8 cellular contexts compared by ENCODE assay signal in genomic region chr4:48016141-48017107, GRCh38. TPM values are rescaled to one million over a fixed set of nuclear protein-coding genes. Genes with fewer than 3 reads are reported as not detected.
DNase-seq lines count a peak whose midpoint lies in the region; ATAC-seq, FAIRE-seq and TF ChIP-seq lines count a peak whose summit lies in the region.

TSS of gene CNGA1 (minus strand) at chr4:48016681. CDS start at chr4:47952689, 63,992 bp downstream.
TSS of gene NIPAL1 (plus strand) at chr4:48016772. CDS start at chr4:48016840, 68 bp downstream.

- no peaks in the 10 kb centered on the region for H3K79me2 ChIP-seq in ACC112 (ENCODE audit: control insufficient read depth, insufficient read depth, low read length, unreplicated experiment)
- peaks cover 34% of the 10 kb centered on the region for H3K79me2 ChIP-seq in keratinocyte (ENCODE audit: control insufficient read depth, insufficient read depth, low read length)

- peak within 1 kb of the TSS; percentile 99 for H3K9ac ChIP-seq in keratinocyte (ENCODE audit: control insufficient read depth, extremely low read depth, insufficient read depth, low read length)

- H2AFZ ChIP-seq in ACC112 (ENCODE audit: low read length, unreplicated experiment) (peak within 1 kb of the TSS; percentile 96), keratinocyte (ENCODE audit: control insufficient read depth, low read length) (peak within 1 kb of the TSS; percentile 92)

- peaks cover 17% of the 10 kb centered on the region for H3K27me3 Mint-ChIP-seq in WTC11 (ENCODE audit: low read depth)

- H3K4me1 ChIP-seq in ACC112 (ENCODE audit: control insufficient read depth, insufficient read depth, low read length, unreplicated experiment): no peaks in the 10 kb centered on the region
- H3K4me1 ChIP-seq in keratinocyte (ENCODE audit: control insufficient read depth, extremely low read depth, insufficient read depth, low read length): peaks cover 26% of the 10 kb centered on the region

- H3K36me3 ChIP-seq in ACC112 (ENCODE audit: insufficient read depth, low read length): no peaks in the 10 kb centered on the region
- peaks cover 0 to 4% of the 10 kb centered on the region in 2 experiments for H3K36me3 ChIP-seq in keratinocyte (ENCODE audit: control insufficient read depth in 2 of 2, extremely low read depth in 1 of 2, insufficient read depth in 2 of 2, low read length in 2 of 2)

- peak; percentile 41 for FAIRE-seq in keratinocyte (lab: Jason Lieb, UNC)

- no peaks in the 10 kb centered on the region for H3K9me3 ChIP-seq in keratinocyte (ENCODE audit: control insufficient read depth, low read depth, low read length)

- peak within 1 kb of the TSS; percentile 94 for H3K4me2 ChIP-seq in keratinocyte (ENCODE audit: control insufficient read depth, extremely low read depth, insufficient read depth, low read depth, low read length)

- H3K27ac ChIP-seq in ACC112 (ENCODE audit: low read depth, low read length) (peak within 1 kb of the TSS; percentile 44; the same call in 1 of the 2 replicates), keratinocyte (ENCODE audit: control insufficient read depth, insufficient read depth, low read length) (peak within 1 kb of the TSS; percentile 99)

- peak within 1 kb of the TSS; percentile 74 for H3K27ac Mint-ChIP-seq in WTC11

- CTCF ChIA-PET in WTC11 (lab: Charles Lee): interaction anchor here (0.8 to 1.3 kb wide), 3 partner anchors 16 to 67 kb away, joined by 3 to 4 read pairs (median 3); no protein-coding TSS in a partner anchor

- H3K4me3 Mint-ChIP-seq in WTC11: peak within 1 kb of the TSS; percentile 88

- peaks cover 22% of the 10 kb centered on the region for H3K9me3 Mint-ChIP-seq in WTC11

- no peaks in the 10 kb centered on the region for H3K27me3 ChIP-seq in ACC112 (ENCODE audit: insufficient read depth, low read length)
- no peaks in the 10 kb centered on the region for H3K27me3 ChIP-seq in keratinocyte (ENCODE audit: control insufficient read depth, extremely low read depth, insufficient read depth, low read length)

- TF ChIP-seq CTCF in WTC11 (IDR thresholded peaks at IDR 0.05) (no peak), cardiac fibroblast (IDR thresholded peaks at IDR 0.05; ENCODE audit: low read depth, low read length) (peak; percentile 54), keratinocyte (optimal IDR thresholded peaks at IDR 0.05 in 1 of 3, IDR thresholded peaks at IDR 0.05 in 1 of 3, conservative IDR thresholded peaks at IDR 0.05 in 1 of 3; ENCODE audit: extremely low read depth in 1 of 3, insufficient read depth in 2 of 3, low read length in 3 of 3) (peak; percentile 29 to 54 (median 44))

- H3K9me1 ChIP-seq in keratinocyte (ENCODE audit: control insufficient read depth, extremely low read depth, insufficient read depth, low read length): no peaks in the 10 kb centered on the region

- ATAC-seq in GM18861 (IDR thresholded peaks at IDR 0.05; ENCODE audit: unreplicated experiment): peak; percentile 85
- ATAC-seq in HG03066 (IDR thresholded peaks at IDR 0.05; ENCODE audit: low read depth, unreplicated experiment): peak; percentile 87
- ATAC-seq in WTC11: peak; percentile 94

- H3K36me3 Mint-ChIP-seq in WTC11: peaks cover 18% of the 10 kb centered on the region

- H3K4me3 ChIP-seq in ACC112 (ENCODE audit: low read depth, low read length): peak within 1 kb of the TSS; percentile 79
- H3K4me3 ChIP-seq in cardiac fibroblast (replicated peaks in 1 of 2; ENCODE audit: low read depth in 2 of 2, low read length in 2 of 2): peak within 1 kb of the TSS; percentile 64 to 72
- H3K4me3 ChIP-seq in keratinocyte (ENCODE audit: control insufficient read depth in 2 of 3, extremely low read depth in 1 of 3, insufficient read depth in 2 of 3, low read depth in 1 of 3, low read length in 3 of 3): peak within 1 kb of the TSS; percentile 70 to 91 (median 91)

- no peaks in the 10 kb centered on the region for H4K20me1 ChIP-seq in keratinocyte (ENCODE audit: control insufficient read depth, extremely low read depth, insufficient read depth, low read length)

- DNase-seq in NCI-H2171 (lab: John Stamatoyannopoulos, UW) (peak; percentile 49), WTC11 (ENCODE audit: low spot score) (peak; percentile 92), cardiac fibroblast (ENCODE audit: low read depth in 2 of 2) (peak; percentile 57 to 65), keratinocyte (ENCODE audit: low read depth, low spot score) (peak; percentile 38)
- DNase-seq in stimulated activated CD4-positive, alpha-beta T cell treated with anti-CD3 and anti-CD28 coated beads, Interleukin-15, amount 100 ng/mL, for 1 hour (ENCODE audit: low read depth in 1 of 2, low spot score in 1 of 2): peak; percentile 44 to 73

- peaks cover 23% of the 10 kb centered on the region for H3K4me1 Mint-ChIP-seq in WTC11

- POLR2A ChIA-PET in WTC11 (lab: Charles Lee): no interaction called here

- dilution Hi-C loops in keratinocyte (cut with MboI; ENCODE audit: extremely low pct_ligation_motif_present, low sequenced_read_pairs): no loop called here

TF ChIP-seq in WTC11, 78 proteins besides CTCF, POLR2A, EP300 and RAD21 (continues in another document):
- TF ChIP-seq ESRRA (CRISPR knock-in tag; IDR thresholded peaks at IDR 0.05; ENCODE audit: borderline replicate concordance) (peak; percentile 63; the same call in 1 of the 2 replicates), NFE2L1 (CRISPR knock-in tag; IDR thresholded peaks at IDR 0.05) (no peak), MAX (CRISPR knock-in tag; IDR thresholded peaks at IDR 0.05) (peak; percentile 72), SP1 (CRISPR knock-in tag; conservative IDR thresholded peaks at IDR 0.05) (peak; percentile 77), CREM (CRISPR knock-in tag; IDR thresholded peaks at IDR 0.05) (peak; percentile 68; the same call in 1 of the 2 replicates), ATF3 (CRISPR knock-in tag; conservative IDR thresholded peaks at IDR 0.05) (no peak)
- TF ChIP-seq, protein P1, sequence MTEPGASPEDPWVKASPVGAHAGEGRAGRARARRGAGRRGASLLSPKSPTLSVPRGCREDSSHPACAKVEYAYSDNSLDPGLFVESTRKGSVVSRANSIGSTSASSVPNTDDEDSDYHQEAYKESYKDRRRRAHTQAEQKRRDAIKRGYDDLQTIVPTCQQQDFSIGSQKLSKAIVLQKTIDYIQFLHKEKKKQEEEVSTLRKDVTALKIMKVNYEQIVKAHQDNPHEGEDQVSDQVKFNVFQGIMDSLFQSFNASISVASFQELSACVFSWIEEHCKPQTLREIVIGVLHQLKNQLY (CRISPR knock-in tag; IDR thresholded peaks at IDR 0.05): no peak
- TF ChIP-seq, protein P2, sequence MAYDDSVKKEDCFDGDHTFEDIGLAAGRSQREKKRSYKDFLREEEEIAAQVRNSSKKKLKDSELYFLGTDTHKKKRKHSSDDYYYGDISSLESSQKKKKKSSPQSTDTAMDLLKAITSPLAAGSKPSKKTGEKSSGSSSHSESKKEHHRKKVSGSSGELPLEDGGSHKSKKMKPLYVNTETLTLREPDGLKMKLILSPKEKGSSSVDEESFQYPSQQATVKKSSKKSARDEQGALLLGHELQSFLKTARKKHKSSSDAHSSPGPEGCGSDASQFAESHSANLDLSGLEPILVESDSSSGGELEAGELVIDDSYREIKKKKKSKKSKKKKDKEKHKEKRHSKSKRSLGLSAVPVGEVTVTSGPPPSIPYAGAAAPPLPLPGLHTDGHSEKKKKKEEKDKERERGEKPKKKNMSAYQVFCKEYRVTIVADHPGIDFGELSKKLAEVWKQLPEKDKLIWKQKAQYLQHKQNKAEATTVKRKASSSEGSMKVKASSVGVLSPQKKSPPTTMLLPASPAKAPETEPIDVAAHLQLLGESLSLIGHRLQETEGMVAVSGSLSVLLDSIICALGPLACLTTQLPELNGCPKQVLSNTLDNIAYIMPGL (CRISPR knock-in tag; IDR thresholded peaks at IDR 0.05): peak; percentile 84; the same call in 1 of the 2 replicates

RNA-seq across cellular contexts. Expression of gene CNGA1, which starts in this region (rescaled TPM):
- total RNA-seq in WTC11 (2021): 0.50 to 1.9 TPM (median 1.1 TPM) in 3 replicates
- 0.58 to 0.89 TPM (median 0.85 TPM) in 3 replicates for polyA plus RNA-seq in keratinocyte
- 7.5 TPM for polyA plus RNA-seq in keratinocyte (2011; ENCODE audit: low read depth)
- polyA plus RNA-seq in keratinocyte (2011; cell fraction: cytosol; rRNA removed): 0.23 and 0.30 TPM in 2 replicates
- 0.75 and 1.3 TPM in 2 replicates for polyA plus RNA-seq in keratinocyte (2011; cell fraction: nucleus; rRNA removed)
- polyA plus RNA-seq in keratinocyte (2012; ENCODE audit: low replicate concordance): 1.00 and 4.8 TPM in 2 replicates
- polyA minus RNA-seq in keratinocyte: 1.5 TPM in 1 of 3 replicates, not detected in the others
- polyA minus RNA-seq in keratinocyte (2011; cell fraction: cytosol; rRNA and poly(A)+ RNA removed): not detected
- 0.42 and 1.5 TPM in 2 replicates for polyA minus RNA-seq in keratinocyte (2011; cell fraction: nucleus; rRNA and poly(A)+ RNA removed)

RNA-seq across cellular contexts. Expression of gene NIPAL1, which starts in this region (rescaled TPM):
- total RNA-seq in WTC11 (2021): 7.1 to 8.4 TPM (median 7.2 TPM) in 3 replicates
- polyA plus RNA-seq in keratinocyte: 14.0 to 21.4 TPM (median 18.9 TPM) in 3 replicates
- polyA plus RNA-seq in keratinocyte (2011; ENCODE audit: low read depth): 3.8 TPM
- 5.6 and 9.9 TPM in 2 replicates for polyA plus RNA-seq in keratinocyte (2011; cell fraction: cytosol; rRNA removed)
- polyA plus RNA-seq in keratinocyte (2011; cell fraction: nucleus; rRNA removed): 15.2 and 17.3 TPM in 2 replicates
- polyA plus RNA-seq in keratinocyte (2012; ENCODE audit: low replicate concordance): 11.0 and 15.2 TPM in 2 replicates
- 5.7 to 25.1 TPM (median 8.9 TPM) in 3 replicates for polyA minus RNA-seq in keratinocyte
- polyA minus RNA-seq in keratinocyte (2011; cell fraction: cytosol; rRNA and poly(A)+ RNA removed): 8.1 TPM
- 11.8 and 17.8 TPM in 2 replicates for polyA minus RNA-seq in keratinocyte (2011; cell fraction: nucleus; rRNA and poly(A)+ RNA removed)

Comparison
In these comparisons a context has a peak if more than half of its experiments do, and no peak if none do; other contexts are left out.
1. Peak in every context shown above with its lines: DNase-seq, ATAC-seq, H3K4me3 ChIP-seq and H3K27ac ChIP-seq.
2. DNase-seq: peak in every context shown above with its lines; median percentile 92 in WTC11; 61 in cardiac fibroblast; 58 in stimulated activated CD4-positive, alpha-beta T cell treated with anti-CD3 and anti-CD28 coated beads, Interleukin-15, amount 100 ng/mL, for 1 hour; 49 in NCI-H2171; 38 in keratinocyte.